Comparison of ENCODE assay signal across 8 cellular contexts in the genomic region with DNA sequence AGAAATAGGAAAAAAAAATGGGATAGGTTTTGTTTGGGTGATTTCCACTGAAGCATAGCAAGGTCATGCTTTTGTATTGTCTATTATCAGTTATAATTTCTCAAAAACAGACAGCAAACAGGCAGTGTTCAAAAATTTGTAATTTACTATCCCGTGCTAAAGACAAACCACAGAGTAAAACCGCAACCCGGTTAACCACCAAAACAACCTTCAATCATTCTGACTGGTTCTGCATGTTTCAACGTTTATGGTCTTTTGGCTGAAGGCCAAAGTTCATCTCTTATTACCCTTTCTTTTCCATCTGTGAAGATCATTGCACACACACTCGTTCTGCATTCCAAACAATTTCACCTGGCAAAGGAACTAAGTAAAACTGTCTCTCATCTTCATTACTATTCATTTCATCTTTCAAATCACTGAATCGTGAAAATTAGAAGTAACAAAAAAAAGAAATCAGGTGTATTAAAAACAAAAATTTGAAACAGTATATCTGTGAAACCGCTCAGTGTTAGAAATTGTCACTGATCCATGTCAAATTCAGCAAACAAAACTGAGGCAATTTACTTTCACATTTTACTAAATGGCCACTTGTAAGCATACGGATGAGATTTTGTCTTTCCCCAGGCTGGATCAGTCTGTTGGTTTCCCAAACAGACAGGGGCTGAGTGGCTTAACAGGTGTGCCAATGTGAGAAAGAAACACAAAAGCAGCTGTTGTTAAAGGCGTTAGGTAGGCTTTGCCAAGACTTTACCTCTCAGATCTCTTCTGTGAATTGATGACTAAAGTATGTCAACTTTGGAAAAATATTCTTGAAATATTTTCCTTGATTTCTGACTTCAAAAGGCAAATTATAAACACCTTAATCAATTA.
A peak's percentile ranks its signal among the peaks of the same experiment; 100 is the strongest.
DNase-seq lines count a peak whose midpoint lies in the region; ATAC-seq and TF ChIP-seq lines count a peak whose summit lies in the region.

No MANE protein-coding gene starts in this region.

- TF ChIP-seq POLR2A in body of pancreas (IDR thresholded peaks at IDR 0.05): no peak
- no peak for TF ChIP-seq POLR2A in adrenal gland (IDR thresholded peaks at IDR 0.05)

- intact Hi-C loops in body of pancreas (cut with DNase I) (no loop called here), adrenal gland (cut with DNase I) (no loop called here)

- H3K9me3 ChIP-seq in body of pancreas: no peaks in the 10 kb centered on the region
- H3K9me3 ChIP-seq in adrenal gland (replicated peaks in 1 of 3): no peaks in the 10 kb centered on the region

- peak overlapping the region in 2 of 4 donors; percentile 6 to 37 for H3K27ac ChIP-seq in body of pancreas
- H3K27ac ChIP-seq in adrenal gland: no peak overlapping the region

- DNase-seq in GDM1 (lab: John Stamatoyannopoulos, UW) (peak; percentile 24), NCI-H1417 (lab: John Stamatoyannopoulos, UW) (peak; percentile 74 to 97 (median 96)), NCI-H748 treated with DMSO at 0.1 percent for 48 hours (lab: John Stamatoyannopoulos, UW) (peak; percentile 97), body of pancreas (peak in 3 of 4 donors; percentile 26 to 59 (median 43)), EL (no peak), adrenal gland (no peak), AG08396 (ENCODE audit: low spot score) (no peak), amygdala (lab: John Stamatoyannopoulos, UW) (no peak)

- H3K4me1 ChIP-seq in body of pancreas (peaks cover 25% of the 10 kb centered on the region), adrenal gland (replicated peaks in 1 of 2) (no peaks in the 10 kb centered on the region)

- TF ChIP-seq CTCF in body of pancreas (IDR thresholded peaks at IDR 0.05): no peak
- TF ChIP-seq CTCF in adrenal gland (IDR thresholded peaks at IDR 0.05): no peak

- ATAC-seq in body of pancreas: peak; percentile 68

- no peaks in the 10 kb centered on the region for H3K36me3 ChIP-seq in body of pancreas (replicated peaks in 1 of 2; ENCODE audit: insufficient read depth in 1 of 2, low read depth in 2 of 2)
- no peaks in the 10 kb centered on the region for H3K36me3 ChIP-seq in adrenal gland (replicated peaks in 1 of 2)

- H3K27me3 ChIP-seq in body of pancreas: no peaks in the 10 kb centered on the region
- H3K27me3 ChIP-seq in adrenal gland: no peaks in the 10 kb centered on the region

- WGBS in body of pancreas, 2 donors: 5 to 6% methylated on average over 9 of the region's 9 CpGs
- WGBS in adrenal gland, 4 donors: 32 to 40% (median 33%) methylated on average over 9 of the region's 9 CpGs

- no peak overlapping the region for H3K4me3 ChIP-seq in body of pancreas
- H3K4me3 ChIP-seq in adrenal gland: no peak overlapping the region

Comparison
In these comparisons a context has a peak if more than half of its experiments do, and no peak if none do; other contexts are left out.
1. DNase-seq: peak in GDM1 (single experiment), NCI-H1417 (3 of 3), NCI-H748 treated with DMSO at 0.1 percent for 48 hours (single experiment) and body of pancreas (3 of 4); none in EL (single experiment), adrenal gland (0 of 7), AG08396 (single experiment) and amygdala (0 of 56).